Comparison of ENCODE assay signal across 27 cellular contexts in the genomic region with DNA sequence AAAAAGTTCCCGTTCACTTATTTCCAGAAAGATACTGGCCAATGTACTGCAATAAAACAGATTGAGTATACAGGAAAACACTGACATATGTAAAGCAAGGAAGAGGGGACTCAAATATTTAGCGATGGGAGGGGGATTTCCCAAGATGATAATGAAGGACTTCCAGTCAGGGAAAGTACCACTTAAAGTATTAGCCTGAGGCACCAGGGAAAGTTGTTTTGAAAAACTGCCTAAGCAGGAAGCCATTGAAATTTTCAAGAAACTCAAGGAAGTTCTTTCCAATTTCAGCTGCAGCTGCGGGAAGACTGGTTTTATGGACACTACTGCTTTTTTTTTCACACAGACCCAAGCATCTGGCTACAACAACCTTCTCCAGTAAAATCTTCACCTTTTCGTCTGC.
DNase-seq lines count a peak whose midpoint lies in the region; FAIRE-seq and TF ChIP-seq lines count a peak whose summit lies in the region.
"Had no signal": no experiment of that assay in that cellular context is flagged by ENCODE, and none has a peak within 500 bp of the region (broad histone marks: within the 10 kb centered on the region; RNA-seq: fewer than 3 reads in every experiment).

No MANE protein-coding gene starts in this region.

- TF ChIP-seq CTCF in kidney (IDR thresholded peaks at IDR 0.05; ENCODE audit: borderline replicate concordance, extremely low read depth, insufficient read depth): no peak

- H3K9ac ChIP-seq in SK-N-MC (ENCODE audit: insufficient read length) (no peak overlapping the region), kidney (ENCODE audit: low read length in 2 of 2) (no peak overlapping the region)

- H3K36me3 ChIP-seq in SK-N-MC (ENCODE audit: insufficient read depth, low read length) (no peaks in the 10 kb centered on the region), kidney (ENCODE audit: control insufficient read depth in 1 of 2, insufficient read depth in 2 of 2, low read length in 2 of 2) (no peaks in the 10 kb centered on the region)
- H3K36me3 ChIP-seq: SJCRH30, thoracic aorta had no signal

- no peak for FAIRE-seq in kidney (lab: Jason Lieb, UNC)
- FAIRE-seq: bronchial epithelial cell, colon, GM18507, HepG2 had no signal

- H3K4me3 ChIP-seq in SK-N-MC (no peak overlapping the region), kidney (ENCODE audit: low read length in 2 of 2) (no peak overlapping the region)
- H3K4me3 ChIP-seq: hepatocyte, SJCRH30, thoracic aorta had no signal

- intact Hi-C loops in kidney (cut with DNase I): no loop called here

- H3K9me3 ChIP-seq in SK-N-MC (ENCODE audit: low read depth, low read length): no peaks in the 10 kb centered on the region
- H3K9me3 ChIP-seq in kidney (ENCODE audit: control insufficient read depth in 1 of 2, low read length in 2 of 2): no peaks in the 10 kb centered on the region
- H3K9me3 ChIP-seq: SJCRH30, thoracic aorta had no signal

- no peak overlapping the region for H3K27ac ChIP-seq in SK-N-MC
- H3K27ac ChIP-seq in kidney (ENCODE audit: low read depth in 2 of 2, low read length in 2 of 2): no peak overlapping the region
- H3K27ac ChIP-seq: hepatocyte, SJCRH30, thoracic aorta had no signal

- H3K4me1 ChIP-seq in kidney (ENCODE audit: control insufficient read depth in 1 of 2, insufficient read depth in 1 of 2, low read depth in 1 of 2, low read length in 2 of 2): no peaks in the 10 kb centered on the region
- H3K4me1 ChIP-seq: SJCRH30 had no signal

- peak; percentile 9 to 52 for DNase-seq in NCI-H524 (lab: John Stamatoyannopoulos, UW)
- no peak for DNase-seq in NCI-H524 treated with DMSO at 0.1 percent for 48 hours (lab: John Stamatoyannopoulos, UW)
- DNase-seq in SK-N-MC (ENCODE audit: low read depth, low spot score): peak; percentile 63
- DNase-seq in left kidney (ENCODE audit: low read depth, low spot score): peak; percentile 4
- DNase-seq in NOMO-1 treated with dmso at 0.1 percent for 144 hours (lab: John Stamatoyannopoulos, UW; ENCODE audit: unreplicated experiment): no peak
- DNase-seq in kidney: no peak
- no peak for DNase-seq in OCI-M2 (lab: John Stamatoyannopoulos, UW; ENCODE audit: unreplicated experiment)
- DNase-seq in globus pallidus (ENCODE audit: low spot score): no peak
- DNase-seq: activated CD4-positive, alpha-beta T cell treated with anti-CD3 and anti-CD28 coated beads, Interleukin-2, amount 50 U/mL, for 48 hours; activated CD8-positive, alpha-beta memory T cell treated with anti-CD3 and anti-CD28 coated beads, Interleukin-2, amount 50 U/mL, for 4 hours; activated naive CD4-positive, alpha-beta T cell treated with anti-CD3 and anti-CD28 coated beads, Interleukin-2, amount 50 U/mL, for 16 hours; amniotic stem cell; CD8-positive, alpha-beta memory T cell; effector CD8-positive, alpha-beta T cell; foreskin fibroblast; Karpas-422; NCI-H526 treated with DMSO at 0.1 percent for 48 hours; nucleus accumbens; SJCRH30; stimulated activated naive CD8-positive, alpha-beta T cell treated with anti-CD3 and anti-CD28 coated beads, Interleukin-15, Interleukin-2, amounts not matched to agents 100 U/mL and 50 U/mL, for 24 hours; T-cell had no signal

Comparison
In these comparisons a context has a peak if more than half of its experiments do, and no peak if none do; other contexts are left out.
1. DNase-seq: peak in NCI-H524 (2 of 2), SK-N-MC (single experiment) and left kidney (single experiment); none in NCI-H524 treated with DMSO at 0.1 percent for 48 hours (single experiment), NOMO-1 treated with dmso at 0.1 percent for 144 hours (single experiment), kidney (single experiment), OCI-M2 (single experiment) and globus pallidus (single experiment).